In genomic region chr4:183541081-183542045, GRCh38 we compare ENCODE assay signal across 10 cellular contexts. TPM values are rescaled to one million over a fixed set of nuclear protein-coding genes. Genes with fewer than 3 reads are reported as not detected.
A peak's percentile ranks its signal among the peaks of the same experiment; 100 is the strongest.
DNase-seq lines count a peak whose midpoint lies in the region; ATAC-seq and TF ChIP-seq lines count a peak whose summit lies in the region.
"Had no signal": no experiment of that assay in that cellular context is flagged by ENCODE, and none has a peak within 500 bp of the region (broad histone marks: within the 10 kb centered on the region; RNA-seq: fewer than 3 reads in every experiment).

No MANE protein-coding gene starts in this region.

- intact Hi-C loops in right cardiac atrium (cut with DNase I) = no loop called here
- intact Hi-C loops in cardiac septum (cut with DNase I) = no loop called here
- intact Hi-C loops in left lung (cut with DNase I) = no loop called here

- TF ChIP-seq CTCF in choroid plexus epithelial cell (conservative IDR thresholded peaks at IDR 0.05; ENCODE audit: low read depth, low read length) (no peak), left lung (IDR thresholded peaks at IDR 0.05) (no peak)

- H3K9me3 ChIP-seq in right cardiac atrium (ENCODE audit: control insufficient read depth, low read length) (peaks cover 3% of the 10 kb centered on the region), left lung (peaks cover 0 to 12% of the 10 kb centered on the region in 2 donors)

- ATAC-seq in right cardiac atrium (peak; percentile 29 to 70), left lung (peak; percentile 15), HG02642 (IDR thresholded peaks at IDR 0.05; ENCODE audit: poor library complexity, unreplicated experiment) (no peak)

- WGBS in right cardiac atrium = 39% methylated on average over 14 of the region's 14 CpGs

- peaks cover 2% of the 10 kb centered on the region for H3K4me1 ChIP-seq in right cardiac atrium (ENCODE audit: control insufficient read depth, insufficient read depth, low read length)
- no peaks in the 10 kb centered on the region for H3K4me1 ChIP-seq in left lung

- H3K36me3 ChIP-seq in left lung = no peaks in the 10 kb centered on the region

- no peak overlapping the region for H3K4me3 ChIP-seq in right cardiac atrium (ENCODE audit: low read length)
- peak overlapping the region; percentile 25 for H3K4me3 ChIP-seq in choroid plexus epithelial cell (ENCODE audit: low read depth, low read length)
- no peak overlapping the region for H3K4me3 ChIP-seq in left lung

- DNase-seq in right cardiac atrium = peak in 1 of 3 donors; percentile 50
- DNase-seq in cardiac septum (ENCODE audit: low spot score) = no peak
- DNase-seq in choroid plexus epithelial cell (ENCODE audit: low read depth) = peak; percentile 77
- no peak for DNase-seq in left lung
- no peak for DNase-seq in HT-29 (ENCODE audit: low spot score)
- no peak for DNase-seq in COLO668 (lab: John Stamatoyannopoulos, UW; ENCODE audit: unreplicated experiment)
- DNase-seq in amygdala (lab: John Stamatoyannopoulos, UW) = no peak
- DNase-seq: Kasumi-1, SHP77 had no signal

- no peak overlapping the region for H3K27ac ChIP-seq in right cardiac atrium (ENCODE audit: low read length)
- no peak overlapping the region for H3K27ac ChIP-seq in left lung

- no peaks in the 10 kb centered on the region for H3K27me3 ChIP-seq in right cardiac atrium (ENCODE audit: control insufficient read depth, insufficient read depth)
- no peaks in the 10 kb centered on the region for H3K27me3 ChIP-seq in left lung

RNA-seq across cellular contexts. Expression of gene ING2, which starts 36.5 kb away (rescaled TPM):
- total RNA-seq in right cardiac atrium (10 to 100 TPM in 1 of 4 donors, 1 to 10 TPM in 3; 5.4 to 10.5 (median 7.2) TPM), cardiac septum (6.2 TPM), left lung (1 to 10 TPM; 9.3 to 9.8 TPM)
- 10.1 TPM for polyA plus RNA-seq in right cardiac atrium
- 4.8 and 8.1 TPM in 2 replicates for total RNA-seq in HT-29 (2014; rRNA removed; shearing (Covaris generic))
